28 cellular contexts compared by ENCODE assay signal in genomic region chr21:43950481-43950880, GRCh38.
"Had no signal": no experiment of that assay in that cellular context is flagged by ENCODE, and none has a peak within 500 bp of the region (broad histone marks: within the 10 kb centered on the region; RNA-seq: fewer than 3 reads in every experiment).

No MANE protein-coding gene starts in this region.

- H3K27me3 ChIP-seq: neutrophil, pancreas, right atrium auricular region, right lobe of liver, sigmoid colon, stomach, thyroid gland, tibial nerve, upper lobe of left lung, vagina had no signal

- H3K9me3 ChIP-seq: neutrophil, pancreas, prostate gland, right lobe of liver, thyroid gland, vagina had no signal

- H3K4me1 ChIP-seq: pancreas, prostate gland, right lobe of liver, tibial nerve, vagina had no signal

- H3K27me3 Mint-ChIP-seq: natural killer cell treated with Interleukin-12 subunit alpha and Interleukin-12 subunit beta and Interleukin-15 and Interleukin-18, amount 100 ng/mL, for 72 hours; stimulated activated naive B cell treated with anti-CD40 and anti-IgM and Interleukin-4, amounts not matched to agents 10 μg/mL and 1 μg/mL and 100 μg/mL, for 72 hours; stimulated activated naive CD8-positive, alpha-beta T cell treated with anti-CD3 and anti-CD28 coated beads, Interleukin-15, Interleukin-2, amounts not matched to agents 100 ng/mL and 50 ng/mL, for 24 hours had no signal

- H3K36me3 ChIP-seq: neutrophil, pancreas, prostate gland, right lobe of liver, thyroid gland had no signal

- H3K4me3 ChIP-seq: pancreas, prostate gland, right atrium auricular region, right lobe of liver, sigmoid colon, stomach, thoracic aorta, thyroid gland, tibial nerve, upper lobe of left lung, vagina had no signal

- H3K4me3 Mint-ChIP-seq: natural killer cell treated with Interleukin-12 subunit alpha and Interleukin-12 subunit beta and Interleukin-15 and Interleukin-18, amount 100 ng/mL, for 72 hours; nephron progenitor cell; neural crest cell; stimulated activated effector memory CD8-positive, alpha-beta T cell treated with anti-CD3 and anti-CD28 coated beads, Interleukin-12 subunit alpha, Interleukin-12 subunit beta, amount 100 ng/mL, for 72 hours; stimulated activated naive CD8-positive, alpha-beta T cell treated with anti-CD3 and anti-CD28 coated beads, Interleukin-15, Interleukin-2, amounts not matched to agents 100 ng/mL and 50 ng/mL, for 24 hours had no signal

- ATAC-seq: natural killer cell treated with Interleukin-12 subunit alpha and Interleukin-12 subunit beta and Interleukin-15 and Interleukin-18, amount 100 ng/mL, for 72 hours; pancreas; right lobe of liver; stimulated activated effector memory CD8-positive, alpha-beta T cell treated with anti-CD3 and anti-CD28 coated beads, Interleukin-12 subunit alpha, Interleukin-12 subunit beta, amount 100 ng/mL, for 72 hours; stimulated activated naive B cell treated with anti-CD40 and anti-IgM and Interleukin-4, amounts not matched to agents 10 μg/mL and 1 μg/mL and 100 μg/mL, for 72 hours had no signal

- H3K27ac Mint-ChIP-seq: natural killer cell treated with Interleukin-12 subunit alpha and Interleukin-12 subunit beta and Interleukin-15 and Interleukin-18, amount 100 ng/mL, for 72 hours; nephron progenitor cell; stimulated activated naive B cell treated with anti-CD40 and anti-IgM and Interleukin-4, amounts not matched to agents 10 μg/mL and 1 μg/mL and 100 μg/mL, for 72 hours; stimulated activated naive CD8-positive, alpha-beta T cell treated with anti-CD3 and anti-CD28 coated beads, Interleukin-15, Interleukin-2, amounts not matched to agents 100 ng/mL and 50 ng/mL, for 24 hours had no signal

- H3K27ac ChIP-seq: neutrophil, pancreas, prostate gland, right atrium auricular region, right lobe of liver, sigmoid colon, stomach, thoracic aorta, thyroid gland, tibial nerve, upper lobe of left lung, vagina had no signal

- H3K36me3 Mint-ChIP-seq: natural killer cell treated with Interleukin-12 subunit alpha and Interleukin-12 subunit beta and Interleukin-15 and Interleukin-18, amount 100 ng/mL, for 72 hours had no signal

- DNase-seq: nephron progenitor cell; nucleus accumbens; pancreas; retina; right lobe of liver; sigmoid colon; small intestine; stimulated activated CD4-positive, alpha-beta T cell treated with anti-CD3 and anti-CD28 coated beads, Interleukin-15, amount 100 ng/mL, for 24 hours; stimulated activated CD4-positive, alpha-beta T cell treated with anti-CD3 and anti-CD28 coated beads, Interleukin-2, amount 100 ng/mL, for 24 hours; stimulated activated CD4-positive, alpha-beta T cell treated with anti-CD3 and anti-CD28 coated beads, Interleukin-2, amount 100 ng/mL, for 48 hours; stimulated activated CD4-positive, alpha-beta T cell treated with anti-CD3 and anti-CD28 coated beads, Interleukin-4, amount 100 ng/mL, for 24 hours; stimulated activated naive B cell treated with anti-CD40 and anti-IgM and Interleukin-4, amounts not matched to agents 10 μg/mL and 1 μg/mL and 100 μg/mL, for 72 hours; stimulated activated naive CD4-positive, alpha-beta T cell treated with Interleukin-2 at 50 U/mL for 16 hours; stomach; thyroid gland; trophoblast cell had no signal

- FAIRE-seq: pancreas, small intestine, urothelium cell line had no signal

- H3K9me3 Mint-ChIP-seq: natural killer cell treated with Interleukin-12 subunit alpha and Interleukin-12 subunit beta and Interleukin-15 and Interleukin-18, amount 100 ng/mL, for 72 hours; neural crest cell; stimulated activated effector memory CD8-positive, alpha-beta T cell treated with anti-CD3 and anti-CD28 coated beads, Interleukin-12 subunit alpha, Interleukin-12 subunit beta, amount 100 ng/mL, for 72 hours had no signal
